In the genomic region with DNA sequence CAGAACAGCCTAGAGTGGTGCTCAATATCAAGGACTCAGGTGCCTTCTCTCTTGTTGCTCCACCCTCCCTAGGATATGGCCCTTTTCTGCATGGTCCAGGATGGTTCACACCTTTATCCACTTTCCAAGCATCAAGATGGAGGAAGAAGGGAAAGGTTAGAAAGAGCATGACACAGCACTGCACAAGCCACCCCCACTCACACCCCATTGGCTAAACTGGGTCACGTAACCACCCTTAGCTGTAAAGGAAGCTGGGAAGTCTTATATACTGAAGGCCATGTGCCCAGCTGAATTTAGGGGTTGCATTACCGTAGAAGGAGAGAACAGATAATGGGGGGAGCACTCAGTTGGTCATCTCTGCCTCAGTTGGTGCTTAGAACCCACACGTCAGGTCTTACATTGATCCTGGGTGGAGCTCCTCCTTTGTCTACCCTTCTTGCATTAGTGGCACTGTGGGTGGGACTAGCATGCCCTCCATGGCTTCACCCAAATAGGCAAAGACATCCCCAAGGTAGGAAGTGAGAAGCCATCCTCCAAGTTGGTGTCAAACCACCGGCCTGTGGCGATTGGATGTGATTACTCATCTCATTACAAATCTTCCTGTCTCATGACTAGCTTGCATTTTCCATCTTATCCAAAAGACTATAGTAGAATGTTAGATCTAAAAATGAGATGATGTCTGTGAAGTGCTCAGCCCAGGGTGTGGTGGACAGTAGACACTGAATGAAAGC, we compare ENCODE assay signal across 17 cellular contexts.
DNase-seq lines count a peak whose midpoint lies in the region; ATAC-seq and TF ChIP-seq lines count a peak whose summit lies in the region.
"Had no signal": no experiment of that assay in that cellular context is flagged by ENCODE, and none has a peak within 500 bp of the region (broad histone marks: within the 10 kb centered on the region; RNA-seq: fewer than 3 reads in every experiment).

No MANE protein-coding gene starts in this region.

- 83 to 86% methylated on average over 5 of the region's 5 CpGs for WGBS in sigmoid colon, 2 donors

- no peaks in the 10 kb centered on the region for H3K9me3 ChIP-seq in sigmoid colon
- H3K9me3 ChIP-seq: MG63 had no signal

- peaks cover 0 to 24% (median 13%) of the 10 kb centered on the region in 4 donors for H3K4me1 ChIP-seq in sigmoid colon

- H3K36me3 Mint-ChIP-seq in progenitor cell of endocrine pancreas (ENCODE audit: insufficient read depth) (no peaks in the 10 kb centered on the region), T-cell (no peaks in the 10 kb centered on the region)

- no peak for TF ChIP-seq EP300 in sigmoid colon (IDR thresholded peaks at IDR 0.05)

- intact Hi-C loops in sigmoid colon (cut with DNase I), result no loop called here

- H3K27ac Mint-ChIP-seq in progenitor cell of endocrine pancreas (no peak overlapping the region), T-cell (no peak overlapping the region)
- H3K27ac Mint-ChIP-seq: CD4-positive, alpha-beta T cell had no signal

- DNase-seq in activated CD4-positive, alpha-beta T cell treated with anti-CD3 and anti-CD28 coated beads for 48 hours, result peak; percentile 10
- no peak for DNase-seq in activated CD4-positive, alpha-beta T cell treated with anti-CD3 and anti-CD28 coated beads for 1 hour
- peak; percentile 9 for DNase-seq in HT1080 (ENCODE audit: low read depth)
- peak; percentile 11 for DNase-seq in epithelial cell of esophagus (ENCODE audit: low read depth)
- DNase-seq in sigmoid colon, result peak; percentile 39
- DNase-seq in progenitor cell of endocrine pancreas (ENCODE audit: low spot score, unreplicated experiment), result no peak
- DNase-seq in T-cell, result no peak
- DNase-seq in NAMALWA (ENCODE audit: low spot score), result no peak
- DNase-seq: 8988T; CD4-positive, alpha-beta T cell; MG63; NCI-H1694; NCI-H2081; NCI-H2227 treated with DMSO at 0.1 percent for 48 hours; NCI-H69; SHP77 had no signal

- H3K27me3 Mint-ChIP-seq in progenitor cell of endocrine pancreas, result no peaks in the 10 kb centered on the region
- no peaks in the 10 kb centered on the region for H3K27me3 Mint-ChIP-seq in T-cell
- H3K27me3 Mint-ChIP-seq: CD4-positive, alpha-beta T cell had no signal

- peaks cover 1% of the 10 kb centered on the region for H3K4me1 Mint-ChIP-seq in progenitor cell of endocrine pancreas (ENCODE audit: low read depth)
- H3K4me1 Mint-ChIP-seq in T-cell, result no peaks in the 10 kb centered on the region

- POLR2A ChIA-PET in T-cell (lab: Charles Lee), result no interaction called here

- TF ChIP-seq CTCF in epithelial cell of esophagus (IDR thresholded peaks at IDR 0.05; ENCODE audit: insufficient read depth, low read depth, low read length, missing control alignments), result no peak
- no peak for TF ChIP-seq CTCF in sigmoid colon (IDR thresholded peaks at IDR 0.05)
- TF ChIP-seq CTCF in progenitor cell of endocrine pancreas (IDR thresholded peaks at IDR 0.05; ENCODE audit: unreplicated experiment), result no peak

- ATAC-seq in T-cell (replicated peaks in 1 of 4), result no peak

- H3K27ac ChIP-seq in sigmoid colon, result no peak overlapping the region
- H3K27ac ChIP-seq: HL-60 had no signal

- H3K4me3 Mint-ChIP-seq in progenitor cell of endocrine pancreas (ENCODE audit: low read depth) (no peak overlapping the region), T-cell (no peak overlapping the region)
- H3K4me3 Mint-ChIP-seq: CD4-positive, alpha-beta T cell had no signal

- TF ChIP-seq POLR2A in sigmoid colon (IDR thresholded peaks at IDR 0.05), result no peak

- CTCF ChIA-PET in T-cell (lab: Charles Lee), result no interaction called here

- no peaks in the 10 kb centered on the region for H3K9me3 Mint-ChIP-seq in progenitor cell of endocrine pancreas (ENCODE audit: low read depth)
- no peaks in the 10 kb centered on the region for H3K9me3 Mint-ChIP-seq in T-cell
- H3K9me3 Mint-ChIP-seq: CD4-positive, alpha-beta T cell had no signal

- H3K27me3 ChIP-seq in sigmoid colon, result no peaks in the 10 kb centered on the region
- H3K27me3 ChIP-seq: MG63 had no signal

- no peak overlapping the region for H3K4me3 ChIP-seq in epithelial cell of esophagus (ENCODE audit: low read length)
- no peak overlapping the region for H3K4me3 ChIP-seq in sigmoid colon
- H3K4me3 ChIP-seq: MG63 had no signal

- no peaks in the 10 kb centered on the region for H3K36me3 ChIP-seq in sigmoid colon
- H3K36me3 ChIP-seq: MG63 had no signal

Comparison
In these comparisons a context has a peak if more than half of its experiments do, and no peak if none do; other contexts are left out.
1. DNase-seq: peak in activated CD4-positive, alpha-beta T cell treated with anti-CD3 and anti-CD28 coated beads for 48 hours (single experiment), HT1080 (single experiment), epithelial cell of esophagus (single experiment) and sigmoid colon (single experiment); none in activated CD4-positive, alpha-beta T cell treated with anti-CD3 and anti-CD28 coated beads for 1 hour (single experiment), progenitor cell of endocrine pancreas (single experiment), T-cell (0 of 34) and NAMALWA (single experiment).